ENCODE assay signal across 9 cellular contexts in genomic region chr11:133945087-133945974, GRCh38. TPM values are rescaled to one million over a fixed set of nuclear protein-coding genes. Genes with fewer than 3 reads are reported as not detected.
DNase-seq lines count a peak whose midpoint lies in the region; ATAC-seq and TF ChIP-seq lines count a peak whose summit lies in the region.
"Had no signal": no experiment of that assay in that cellular context is flagged by ENCODE, and none has a peak within 500 bp of the region (broad histone marks: within the 10 kb centered on the region; RNA-seq: fewer than 3 reads in every experiment).

No MANE protein-coding gene starts in this region.

- H3K79me2 ChIP-seq in PC-9 (ENCODE audit: low read depth) = no peaks in the 10 kb centered on the region

- H3K27me3 ChIP-seq in BLaER1 (no peaks in the 10 kb centered on the region), neuronal stem cell (ENCODE audit: control insufficient read depth in 3 of 3, insufficient read depth in 3 of 3, low read depth in 1 of 3, low read length in 3 of 3) (no peaks in the 10 kb centered on the region), upper lobe of right lung (peaks cover 23% of the 10 kb centered on the region), PC-9 (ENCODE audit: insufficient read depth, low read depth) (peaks cover 99% of the 10 kb centered on the region)

- no peak overlapping the region for H4K91ac ChIP-seq in neuronal stem cell (ENCODE audit: low read depth, low read length, poor library complexity)

- intact Hi-C loops in upper lobe of right lung (cut with DNase I) = no loop called here
- intact Hi-C loops in PC-9 (cut with micrococcal nuclease; ENCODE audit: unreplicated experiment) = no loop called here

- H3K9ac ChIP-seq in BLaER1 (no peak overlapping the region), neuronal stem cell (ENCODE audit: low read depth, low read length, poor library complexity) (peak overlapping the region; percentile 40)

- H3K4ac ChIP-seq in neuronal stem cell (ENCODE audit: low read length) = no peak overlapping the region

- TF ChIP-seq CTCF in upper lobe of right lung (IDR thresholded peaks at IDR 0.05) (no peak), PC-9 (conservative IDR thresholded peaks at IDR 0.05) (no peak), GM10266 (IDR thresholded peaks at IDR 0.05; ENCODE audit: control insufficient read depth, insufficient read depth, low read depth, missing control alignments) (no peak)

- no peaks in the 10 kb centered on the region for H3F3A ChIP-seq in PC-9 (ENCODE audit: insufficient read depth, low read depth)

- H3K14ac ChIP-seq in neuronal stem cell (ENCODE audit: low read length) = peak overlapping the region; percentile 87

- H4K20me1 ChIP-seq in BLaER1 (peaks cover 33% of the 10 kb centered on the region), PC-9 (ENCODE audit: insufficient read depth) (no peaks in the 10 kb centered on the region)

- H3K27me3 Mint-ChIP-seq in activated naive CD8-positive, alpha-beta T cell treated with anti-CD3 and anti-CD28 coated beads, Interleukin-2, amount 50 U/mL, for 24 hours = peaks cover 3% of the 10 kb centered on the region

- peak overlapping the region; percentile 79 for H3K4me3 Mint-ChIP-seq in activated naive CD8-positive, alpha-beta T cell treated with anti-CD3 and anti-CD28 coated beads, Interleukin-2, amount 50 U/mL, for 24 hours

- H3K9me3 Mint-ChIP-seq in activated naive CD8-positive, alpha-beta T cell treated with anti-CD3 and anti-CD28 coated beads, Interleukin-2, amount 50 U/mL, for 24 hours = no peaks in the 10 kb centered on the region

- peak overlapping the region; percentile 50 for H3K18ac ChIP-seq in neuronal stem cell (ENCODE audit: low read length)

- H4K8ac ChIP-seq in neuronal stem cell (ENCODE audit: low read depth, low read length) = no peak overlapping the region

- CTCF ChIA-PET in PC-9 (lab: Charles Lee) = no interaction called here

- peak; percentile 83 for ATAC-seq in activated naive CD8-positive, alpha-beta T cell treated with anti-CD3 and anti-CD28 coated beads, Interleukin-2, amount 50 U/mL, for 24 hours
- ATAC-seq in upper lobe of right lung = peak; percentile 10

- no peak overlapping the region for H2AK5ac ChIP-seq in neuronal stem cell (ENCODE audit: low read depth, low read length)

- H3K9me3 ChIP-seq in BLaER1 = no peaks in the 10 kb centered on the region
- no peaks in the 10 kb centered on the region for H3K9me3 ChIP-seq in neuronal stem cell (replicated peaks in 1 of 2; ENCODE audit: control insufficient read depth in 2 of 2, insufficient read depth in 1 of 2, low read depth in 1 of 2, low read length in 2 of 2)
- no peaks in the 10 kb centered on the region for H3K9me3 ChIP-seq in upper lobe of right lung
- H3K9me3 ChIP-seq in PC-9 (ENCODE audit: insufficient read depth, low read depth) = no peaks in the 10 kb centered on the region

- peaks cover 33% of the 10 kb centered on the region for H3K36me3 Mint-ChIP-seq in activated naive CD8-positive, alpha-beta T cell treated with anti-CD3 and anti-CD28 coated beads, Interleukin-2, amount 50 U/mL, for 24 hours (ENCODE audit: low read depth)

- H3K4me3 ChIP-seq in BLaER1 (no peak overlapping the region), neuronal stem cell (ENCODE audit: low read length in 2 of 2) (no peak overlapping the region), upper lobe of right lung (no peak overlapping the region), PC-9 (no peak overlapping the region)

- POLR2A ChIA-PET in PC-9 (lab: Charles Lee; ENCODE audit: unreplicated experiment) = no interaction called here

- peak overlapping the region; percentile 36 for H3K23ac ChIP-seq in neuronal stem cell (ENCODE audit: low read depth, low read length, poor library complexity)

- 100% methylated on average over 2 of the region's 27 CpGs; no CpG with 5 or more reads in 1 of the 2 donors for whole genome bisulfite sequencing in neuronal stem cell (ENCODE audit: extremely low coverage in 2 of 2, insufficient read length in 2 of 2, insufficient replicate concordance in 1 of 2), 2 donors

- peaks cover 11% of the 10 kb centered on the region for H3K79me1 ChIP-seq in neuronal stem cell (ENCODE audit: low read depth, low read length)

- H2BK5ac ChIP-seq in neuronal stem cell (ENCODE audit: low read length) = no peak overlapping the region

- H2BK12ac ChIP-seq in neuronal stem cell (ENCODE audit: low read length) = no peak overlapping the region

- H3K27ac ChIP-seq in BLaER1 = no peak overlapping the region
- H3K27ac ChIP-seq in neuronal stem cell (replicated peaks; ENCODE audit: low read length) = no peak overlapping the region
- H3K27ac ChIP-seq in upper lobe of right lung = no peak overlapping the region
- no peak overlapping the region for H3K27ac ChIP-seq in PC-9
- H3K27ac ChIP-seq: C4-2B had no signal

- DNase-seq in T-helper 22 cell (ENCODE audit: low read depth) (peak; percentile 78), neuronal stem cell (ENCODE audit: low spot score) (no peak), upper lobe of right lung (no peak), DMS53 (lab: John Stamatoyannopoulos, UW) (no peak), PC-9 (no peak), GM10266 (ENCODE audit: extremely low spot score) (no peak)
- peak; percentile 85 for DNase-seq in activated naive CD8-positive, alpha-beta T cell treated with anti-CD3 and anti-CD28 coated beads, Interleukin-2, amount 50 U/mL, for 24 hours

- no peak overlapping the region for H2AFZ ChIP-seq in neuronal stem cell (ENCODE audit: low read length)
- no peak overlapping the region for H2AFZ ChIP-seq in PC-9

- peaks cover 68% of the 10 kb centered on the region for H3K4me1 Mint-ChIP-seq in activated naive CD8-positive, alpha-beta T cell treated with anti-CD3 and anti-CD28 coated beads, Interleukin-2, amount 50 U/mL, for 24 hours

- H3K27ac Mint-ChIP-seq in activated naive CD8-positive, alpha-beta T cell treated with anti-CD3 and anti-CD28 coated beads, Interleukin-2, amount 50 U/mL, for 24 hours = peak overlapping the region; percentile 99

- H3K4me1 ChIP-seq in BLaER1 (peaks cover 71% of the 10 kb centered on the region), neuronal stem cell (ENCODE audit: control insufficient read depth in 2 of 2, insufficient read depth in 1 of 2, low read depth in 1 of 2, low read length in 2 of 2) (peaks cover 37 to 42% of the 10 kb centered on the region in 2 donors), upper lobe of right lung (peaks cover 9% of the 10 kb centered on the region), PC-9 (replicated peaks; ENCODE audit: insufficient read depth) (no peaks in the 10 kb centered on the region)

- H3K36me3 ChIP-seq in BLaER1 = no peaks in the 10 kb centered on the region
- H3K36me3 ChIP-seq in neuronal stem cell (replicated peaks in 1 of 2; ENCODE audit: control insufficient read depth in 2 of 2, insufficient read depth in 2 of 2, low read length in 2 of 2) = no peaks in the 10 kb centered on the region
- no peaks in the 10 kb centered on the region for H3K36me3 ChIP-seq in upper lobe of right lung
- no peaks in the 10 kb centered on the region for H3K36me3 ChIP-seq in PC-9 (ENCODE audit: low read depth)

- peak overlapping the region; percentile 44 for H3K4me2 ChIP-seq in BLaER1
- no peak overlapping the region for H3K4me2 ChIP-seq in neuronal stem cell (ENCODE audit: insufficient read depth, low read length, poor library complexity, severe bottlenecking)
- no peak overlapping the region for H3K4me2 ChIP-seq in PC-9

- no peaks in the 10 kb centered on the region for H3K9me2 ChIP-seq in PC-9 (ENCODE audit: insufficient read depth)

- H2BK15ac ChIP-seq in neuronal stem cell (ENCODE audit: low read length) = no peak overlapping the region

- H2BK120ac ChIP-seq in neuronal stem cell (ENCODE audit: low read depth, low read length) = no peak overlapping the region

- no TSS peak for BruUV-seq in PC-9 (replicated peaks; lab: Mats Ljungman, UMichigan)

RNA-seq across cellular contexts. Expression of gene IGSF9B, which starts 11.4 kb away (rescaled TPM):
- polyA plus RNA-seq in neuronal stem cell (2013, experiment 1 of 2) = 3.9 TPM
- polyA plus RNA-seq in neuronal stem cell (2013, experiment 2 of 2) = 3.8 TPM
- total RNA-seq in upper lobe of right lung (2.9 TPM), PC-9 (2021) (not detected in 2 replicates)

Comparison
In these comparisons a context has a peak if more than half of its experiments do, and no peak if none do; other contexts are left out.
1. DNase-seq: peak in T-helper 22 cell (single experiment) and activated naive CD8-positive, alpha-beta T cell treated with anti-CD3 and anti-CD28 coated beads, Interleukin-2, amount 50 U/mL, for 24 hours (single experiment); none in neuronal stem cell (single experiment), upper lobe of right lung (single experiment), DMS53 (single experiment), PC-9 (0 of 2) and GM10266 (single experiment).